ENCODE assay signal across 8 cellular contexts in genomic region chr2:143686585-143687164, GRCh38.
DNase-seq lines count a peak whose midpoint lies in the region; ATAC-seq and TF ChIP-seq lines count a peak whose summit lies in the region.

No MANE protein-coding gene starts in this region.

- H2BK120ac ChIP-seq in mesendoderm (ENCODE audit: low read depth, low read length) = no peak overlapping the region

- no peak overlapping the region for H4K5ac ChIP-seq in mesendoderm (ENCODE audit: low read length)

- H3K27me3 Mint-ChIP-seq in central memory CD8-positive, alpha-beta T cell = no peaks in the 10 kb centered on the region

- no peak overlapping the region for H3K56ac ChIP-seq in mesendoderm (ENCODE audit: low read length)

- H4K8ac ChIP-seq in mesendoderm (ENCODE audit: low read depth, low read length) = no peak overlapping the region

- ATAC-seq in central memory CD8-positive, alpha-beta T cell (replicated peaks; ENCODE audit: extremely low read depth, poor library complexity, severe bottlenecking) = peak; percentile 40
- no peak for ATAC-seq in GM21515 (IDR thresholded peaks at IDR 0.05; ENCODE audit: unreplicated experiment)

- H3K36me3 Mint-ChIP-seq in central memory CD8-positive, alpha-beta T cell (ENCODE audit: insufficient read depth) = peaks cover 15% of the 10 kb centered on the region

- H3K4me1 Mint-ChIP-seq in central memory CD8-positive, alpha-beta T cell = peaks cover 33% of the 10 kb centered on the region

- H3K18ac ChIP-seq in mesendoderm (ENCODE audit: low read length) = no peak overlapping the region

- no peak overlapping the region for H2BK15ac ChIP-seq in mesendoderm (replicated peaks; ENCODE audit: low read depth)

- no peak overlapping the region for H3K4me2 ChIP-seq in mesendoderm (ENCODE audit: low read length)

- no peaks in the 10 kb centered on the region for H3K27me3 ChIP-seq in mesendoderm (ENCODE audit: insufficient read depth, low read length, poor library complexity)

- no CpG with 5 or more reads among the region's 5 CpGs for WGBS in mesendoderm (ENCODE audit: extremely low coverage, insufficient coverage, low lambda C conversion rate)

- no peak overlapping the region for H3K4me3 ChIP-seq in NB4 (ENCODE audit: low read depth, low read length)
- H3K4me3 ChIP-seq in mesendoderm (ENCODE audit: low read length) = no peak overlapping the region

- H3K23ac ChIP-seq in mesendoderm (ENCODE audit: low read length) = no peak overlapping the region

- H3K36me3 ChIP-seq in mesendoderm (ENCODE audit: control insufficient read depth, insufficient read depth, low read length) = no peaks in the 10 kb centered on the region

- H3K4me3 Mint-ChIP-seq in central memory CD8-positive, alpha-beta T cell = no peak overlapping the region

- no peak overlapping the region for H3K4ac ChIP-seq in mesendoderm (ENCODE audit: low read depth, low read length)

- H3K27ac ChIP-seq in mesendoderm (ENCODE audit: low read depth, low read length) = no peak overlapping the region

- peaks cover 2% of the 10 kb centered on the region for H3K4me1 ChIP-seq in mesendoderm (ENCODE audit: control insufficient read depth, low read depth, low read length)

- H3K9ac ChIP-seq in mesendoderm (ENCODE audit: low read length) = no peak overlapping the region

- no peaks in the 10 kb centered on the region for H3K9me3 Mint-ChIP-seq in central memory CD8-positive, alpha-beta T cell

- H2AK5ac ChIP-seq in mesendoderm (ENCODE audit: low read length) = no peak overlapping the region

- no peaks in the 10 kb centered on the region for H3K79me1 ChIP-seq in mesendoderm (ENCODE audit: low read length)

- peak; percentile 47 for DNase-seq in AG08395 (ENCODE audit: low spot score)
- peak; percentile 59 for DNase-seq in NB4 (ENCODE audit: low read depth)
- no peak for DNase-seq in central memory CD8-positive, alpha-beta T cell (ENCODE audit: low spot score in 2 of 2)
- DNase-seq in mesendoderm = peak; percentile 67
- DNase-seq in NCI-H510A treated with DMSO at 0.1 percent for 48 hours (lab: John Stamatoyannopoulos, UW) = no peak
- no peak for DNase-seq in retina

- H3K27ac Mint-ChIP-seq in central memory CD8-positive, alpha-beta T cell (ENCODE audit: low read depth) = peak overlapping the region; percentile 35

- H2BK5ac ChIP-seq in mesendoderm (ENCODE audit: low read length) = no peak overlapping the region

- no peak for TF ChIP-seq POLR2A in NB4 (IDR thresholded peaks at IDR 0.05; ENCODE audit: extremely low read depth, insufficient read length)

- no peaks in the 10 kb centered on the region for H3K79me2 ChIP-seq in mesendoderm (ENCODE audit: control insufficient read depth, insufficient read depth, low read length)

- peak; percentile 60 for TF ChIP-seq CTCF in GM12872 (IDR thresholded peaks at IDR 0.05; ENCODE audit: insufficient read depth, low read depth, low read length)
- peak; percentile 41 for TF ChIP-seq CTCF in NB4 (IDR thresholded peaks at IDR 0.05; ENCODE audit: low read depth, low read length)

Comparison
In these comparisons a context has a peak if more than half of its experiments do, and no peak if none do; other contexts are left out.
1. DNase-seq: peak in AG08395 (single experiment), NB4 (single experiment) and mesendoderm (single experiment); none in central memory CD8-positive, alpha-beta T cell (0 of 2), NCI-H510A treated with DMSO at 0.1 percent for 48 hours (single experiment) and retina (single experiment).